In the genomic region with DNA sequence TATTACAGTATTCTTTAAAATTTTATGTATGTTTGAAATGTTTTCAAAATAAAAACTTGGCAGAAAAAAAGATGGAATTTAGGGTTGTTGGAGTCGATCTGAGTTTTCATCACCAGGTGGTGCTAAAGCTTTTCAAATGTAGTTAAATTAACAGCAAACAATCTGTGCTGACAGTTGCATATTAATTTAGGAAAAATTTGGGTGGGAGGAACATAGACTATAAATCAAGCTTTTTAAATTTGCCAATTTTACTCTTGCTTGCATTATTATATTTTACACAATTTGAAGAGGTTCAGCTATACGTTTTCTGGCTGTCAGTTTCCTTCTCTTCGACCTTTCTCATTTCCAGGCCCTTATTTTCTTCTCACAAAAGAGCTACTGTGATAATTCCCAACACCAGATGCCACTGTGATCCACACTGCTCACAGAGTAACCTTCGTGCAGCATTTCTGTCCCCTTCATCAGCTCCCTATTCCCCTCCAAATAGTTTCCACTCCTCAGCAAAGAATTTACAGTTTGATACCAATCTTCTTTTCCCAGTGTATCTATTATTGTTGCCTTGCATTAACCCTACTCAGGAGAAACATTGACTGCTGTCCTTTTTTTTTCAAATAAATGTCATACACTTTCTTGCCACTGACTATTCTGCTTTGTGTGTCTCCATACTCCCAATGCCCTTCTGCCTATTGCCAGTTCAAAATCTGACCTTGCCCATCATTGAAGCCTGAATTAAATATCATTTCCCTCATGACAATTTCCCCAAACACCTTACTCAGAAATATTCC, we compare ENCODE assay signal across 8 cellular contexts. TPM values are rescaled to one million over a fixed set of nuclear protein-coding genes. Genes with fewer than 3 reads are reported as not detected.
DNase-seq lines count a peak whose midpoint lies in the region; ATAC-seq and TF ChIP-seq lines count a peak whose summit lies in the region.

No MANE protein-coding gene starts in this region.

- H3K27ac Mint-ChIP-seq in osteocyte (ENCODE audit: unreplicated experiment): no peak overlapping the region

- in situ Hi-C loops in HAP-1 (cut with MboI; ENCODE audit: low sequenced_read_pairs): no loop called here

- H3K9me3 Mint-ChIP-seq in osteocyte (ENCODE audit: unreplicated experiment): no peaks in the 10 kb centered on the region

- H3K9me2 ChIP-seq in PC-9 (ENCODE audit: insufficient read depth): no peaks in the 10 kb centered on the region

- peaks cover 8% of the 10 kb centered on the region for H3K4me1 Mint-ChIP-seq in osteocyte (ENCODE audit: unreplicated experiment)

- H3K4me2 ChIP-seq in PC-9: peak overlapping the region; percentile 32

- intact Hi-C loops in PC-9 (cut with micrococcal nuclease; ENCODE audit: unreplicated experiment) (loop anchor here (1.0 to 10.0 kb wide), 11 partner anchors 85 to 1705 kb away; a partner anchor contains a TSS), esophagus muscularis mucosa (cut with DNase I) (loop anchor here (2.0 to 10.0 kb wide), 2 partner anchors 493 to 607 kb away; no protein-coding TSS in a partner anchor)

- no peaks in the 10 kb centered on the region for H3K27me3 ChIP-seq in BJ (ENCODE audit: control insufficient read depth, insufficient read depth, low read length)
- no peaks in the 10 kb centered on the region for H3K27me3 ChIP-seq in HAP-1 (ENCODE audit: low read depth)
- no peaks in the 10 kb centered on the region for H3K27me3 ChIP-seq in PC-9 (ENCODE audit: insufficient read depth, low read depth)
- no peaks in the 10 kb centered on the region for H3K27me3 ChIP-seq in esophagus muscularis mucosa

- no peaks in the 10 kb centered on the region for H3K27me3 Mint-ChIP-seq in osteocyte (ENCODE audit: unreplicated experiment)

- H3K9me3 ChIP-seq in HAP-1 (no peaks in the 10 kb centered on the region), PC-9 (ENCODE audit: insufficient read depth, low read depth) (no peaks in the 10 kb centered on the region), esophagus muscularis mucosa (no peaks in the 10 kb centered on the region)

- H3K36me3 ChIP-seq in BJ (ENCODE audit: control insufficient read depth, insufficient read depth, low read length) (no peaks in the 10 kb centered on the region), HAP-1 (replicated peaks) (no peaks in the 10 kb centered on the region), PC-9 (ENCODE audit: low read depth) (no peaks in the 10 kb centered on the region), esophagus muscularis mucosa (no peaks in the 10 kb centered on the region)

- TF ChIP-seq EP300 in esophagus muscularis mucosa (IDR thresholded peaks at IDR 0.05): no peak

- no peaks in the 10 kb centered on the region for H4K20me1 ChIP-seq in PC-9 (ENCODE audit: insufficient read depth)

- H3K27ac ChIP-seq in PC-9 (peak overlapping the region; percentile 10), esophagus muscularis mucosa (replicated peaks in 1 of 4) (no peak overlapping the region)

- POLR2A ChIA-PET in BJ (lab: Charles Lee): no interaction called here
- POLR2A ChIA-PET in PC-9 (lab: Charles Lee; ENCODE audit: unreplicated experiment): interaction anchor here (0.6 to 0.7 kb wide), 2 partner anchors 599 to 605 kb away, joined by 4 to 5 read pairs; no protein-coding TSS in a partner anchor

- 38% methylated on average over 4 of the region's 4 CpGs for WGBS in esophagus muscularis mucosa

- H3K79me2 ChIP-seq in PC-9 (ENCODE audit: low read depth): no peaks in the 10 kb centered on the region

- TF ChIP-seq POLR2A in esophagus muscularis mucosa (IDR thresholded peaks at IDR 0.05; ENCODE audit: low read depth): no peak
- TF ChIP-seq POLR2A in GM18505 (IDR thresholded peaks at IDR 0.05; ENCODE audit: borderline replicate concordance, extremely low read depth, insufficient read depth, insufficient read length): no peak

- ATAC-seq in HG03378 (IDR thresholded peaks at IDR 0.05; ENCODE audit: unreplicated experiment) (no peak), GM18505 (IDR thresholded peaks at IDR 0.05; ENCODE audit: unreplicated experiment) (no peak), HG03196 (IDR thresholded peaks at IDR 0.05; ENCODE audit: unreplicated experiment) (no peak)

- no peak overlapping the region for H2AFZ ChIP-seq in PC-9

- DNase-seq in BJ (ENCODE audit: low read depth) (no peak), HAP-1 (ENCODE audit: low spot score in 2 of 2) (peak; percentile 20 to 27), PC-9 (peak; percentile 30 to 72), esophagus muscularis mucosa (ENCODE audit: extremely low spot score) (no peak), osteocyte (ENCODE audit: extremely low spot score, unreplicated experiment) (no peak)

- H3K4me1 ChIP-seq in HAP-1 (no peaks in the 10 kb centered on the region), PC-9 (replicated peaks; ENCODE audit: insufficient read depth) (peaks cover 10% of the 10 kb centered on the region), esophagus muscularis mucosa (no peaks in the 10 kb centered on the region)

- H3K36me3 Mint-ChIP-seq in osteocyte (ENCODE audit: unreplicated experiment): no peaks in the 10 kb centered on the region

- TF ChIP-seq CTCF in BJ (IDR thresholded peaks at IDR 0.05; ENCODE audit: insufficient read depth, low read depth, low read length): peak; percentile 51
- TF ChIP-seq CTCF in PC-9 (conservative IDR thresholded peaks at IDR 0.05): peak; percentile 98
- TF ChIP-seq CTCF in esophagus muscularis mucosa (IDR thresholded peaks at IDR 0.05): peak; percentile 63 to 65 (median 63)
- peak; percentile 75 for TF ChIP-seq CTCF in osteocyte (IDR thresholded peaks at IDR 0.05)

- H3K4me3 ChIP-seq in BJ (ENCODE audit: low read depth, low read length) (no peak overlapping the region), HAP-1 (no peak overlapping the region), PC-9 (no peak overlapping the region; the same call in 1 of the 2 replicates), esophagus muscularis mucosa (no peak overlapping the region)

- H3F3A ChIP-seq in PC-9 (ENCODE audit: insufficient read depth, low read depth): no peaks in the 10 kb centered on the region

- H3K4me3 Mint-ChIP-seq in osteocyte (ENCODE audit: unreplicated experiment): no peak overlapping the region

- CTCF ChIA-PET in BJ (lab: Yijun Ruan, JAX): interaction anchor here (0.7 to 7.0 kb wide), 24 partner anchors 9 to 811 kb away, joined by 3 to 69 read pairs (median 4); a partner anchor contains a TSS
- CTCF ChIA-PET in PC-9 (lab: Charles Lee): interaction anchor here (0.5 to 1.2 kb wide), 21 partner anchors 67 to 1704 kb away, joined by 3 to 21 read pairs (median 4); a partner anchor contains a TSS

- no TSS peak for BruUV-seq in PC-9 (replicated peaks; lab: Mats Ljungman, UMichigan)

RNA-seq across cellular contexts. Expression of a gene that starts 53.4 kb away (rescaled TPM):
- polyA plus RNA-seq in BJ (2011; rRNA removed): 7.8 and 11.2 TPM in 2 replicates
- polyA minus RNA-seq in BJ (2011; rRNA and poly(A)+ RNA removed): 6.1 and 8.4 TPM in 2 replicates
- total RNA-seq in PC-9 (2021) (12.4 and 19.8 TPM in 2 replicates), esophagus muscularis mucosa (10 to 100 TPM in 1 of 4 donors, 1 to 10 TPM in 3; 7.8 to 10.4 (median 7.9) TPM), osteocyte (20.5 and 24.3 TPM in 2 replicates)

Comparison
In these comparisons a context has a peak if more than half of its experiments do, and no peak if none do; other contexts are left out.
1. DNase-seq: peak in HAP-1 (2 of 2) and PC-9 (2 of 2); none in BJ (single experiment), esophagus muscularis mucosa (single experiment) and osteocyte (single experiment).
2. Peak in every context shown above with its lines, with median percentiles within 50 percentile points of each other: CTCF ChIP-seq.